17 cellular contexts compared by ENCODE assay signal in the genomic region with DNA sequence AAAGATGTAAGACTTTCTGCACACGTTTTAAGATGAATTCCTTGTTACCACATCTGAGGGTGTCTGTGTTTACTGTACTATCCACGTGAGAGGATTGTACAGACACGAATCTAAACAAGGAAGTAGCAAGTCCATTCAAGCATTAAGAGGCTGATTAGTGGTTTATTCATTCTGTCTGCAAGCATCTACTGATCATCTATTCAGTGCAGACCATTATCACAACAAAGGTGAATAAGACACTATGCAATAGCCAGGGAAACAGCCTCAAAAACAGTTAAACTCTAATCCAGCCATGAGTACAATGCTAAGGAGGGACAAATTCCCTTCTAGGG.
DNase-seq lines count a peak whose midpoint lies in the region; ATAC-seq, FAIRE-seq and TF ChIP-seq lines count a peak whose summit lies in the region.
"Had no signal": no experiment of that assay in that cellular context is flagged by ENCODE, and none has a peak within 500 bp of the region (broad histone marks: within the 10 kb centered on the region; RNA-seq: fewer than 3 reads in every experiment).

No MANE protein-coding gene starts in this region.

- H3K27me3 ChIP-seq in GM12878 (replicated peaks in 1 of 2; ENCODE audit: control insufficient read depth in 2 of 2, insufficient read depth in 2 of 2, low read length in 1 of 2) = no peaks in the 10 kb centered on the region
- H3K27me3 ChIP-seq in SJCRH30 = no peaks in the 10 kb centered on the region

- H3K27ac ChIP-seq in GM12878 (ENCODE audit: control insufficient read depth, insufficient read depth) = no peak overlapping the region
- no peak overlapping the region for H3K27ac ChIP-seq in SJCRH30
- H3K27ac ChIP-seq: WERI-Rb-1 had no signal

- POLR2A ChIA-PET in GM12878 (lab: Charles Lee) = no interaction called here

- no peaks in the 10 kb centered on the region for H3K36me3 Mint-ChIP-seq in nephron (ENCODE audit: low read depth)

- intact Hi-C loops in GM12878 (cut with micrococcal nuclease; ENCODE audit: unreplicated experiment) (no loop called here), Right ventricle myocardium superior (cut with DNase I) (no loop called here)

- no peak for TF ChIP-seq CTCF in GM12878 (IDR thresholded peaks at IDR 0.05 in 2 of 3, conservative IDR thresholded peaks at IDR 0.05 in 1 of 3; ENCODE audit: control insufficient read depth in 2 of 3, extremely low read depth in 1 of 3, insufficient read depth in 1 of 3, low read depth in 3 of 3, low read length in 3 of 3)
- TF ChIP-seq CTCF in nephron (IDR thresholded peaks at IDR 0.05; ENCODE audit: unreplicated experiment in 3 of 3) = no peak

- RAD21 ChIA-PET in GM12878 (lab: Charles Lee; ENCODE audit: unreplicated experiment) = no interaction called here

- no peaks in the 10 kb centered on the region for H3K9me3 ChIP-seq in GM12878 (replicated peaks; ENCODE audit: control insufficient read depth, insufficient read depth, low read length)
- H3K9me3 ChIP-seq in SJCRH30 (replicated peaks) = no peaks in the 10 kb centered on the region

- H4K20me1 ChIP-seq in GM12878 (ENCODE audit: control insufficient read depth, insufficient read depth) = no peaks in the 10 kb centered on the region

- H3K79me2 ChIP-seq in GM12878 (ENCODE audit: control insufficient read depth, insufficient read depth, low read length) = no peaks in the 10 kb centered on the region

- no peak overlapping the region for H3K9ac ChIP-seq in GM12878 (ENCODE audit: control insufficient read depth, insufficient read depth, low read length)

- peak; percentile 46 for ATAC-seq in HG03354 (IDR thresholded peaks at IDR 0.05; ENCODE audit: poor library complexity, severe bottlenecking, unreplicated experiment)
- ATAC-seq in GM12878 = peak; percentile 86
- no peak for ATAC-seq in Right ventricle myocardium superior (ENCODE audit: poor library complexity)
- ATAC-seq: activated CD8-positive, alpha-beta T cell treated with anti-CD3 and anti-CD28 coated beads, Interleukin-2, amount 10 ng/mL, durations not matched to agents 7 days and 5 days; activated naive CD8-positive, alpha-beta T cell treated with anti-CD3 and anti-CD28 coated beads, Interleukin-2, amount 50 U/mL, for 24 hours had no signal

- peaks cover 29% of the 10 kb centered on the region for H3K4me1 Mint-ChIP-seq in nephron
- H3K4me1 Mint-ChIP-seq: GM23338 had no signal

- no peaks in the 10 kb centered on the region for H3K9me3 Mint-ChIP-seq in nephron
- H3K9me3 Mint-ChIP-seq: activated naive CD8-positive, alpha-beta T cell treated with anti-CD3 and anti-CD28 coated beads, Interleukin-2, amount 50 U/mL, for 24 hours; GM23338 had no signal

- TF ChIP-seq EP300 in GM12878 (IDR thresholded peaks at IDR 0.05; ENCODE audit: borderline replicate concordance in 1 of 2, control insufficient read depth in 1 of 2, low read depth in 2 of 2, low read length in 2 of 2) = no peak

- peak; percentile 24 for FAIRE-seq in GM18507 (lab: Jason Lieb, UNC)
- no peak for FAIRE-seq in GM12878 (lab: Jason Lieb, UNC)
- FAIRE-seq: RCC 7860 had no signal

- peak overlapping the region; percentile 70 to 90 (median 87) for H3K27ac Mint-ChIP-seq in nephron
- H3K27ac Mint-ChIP-seq: activated CD8-positive, alpha-beta T cell treated with anti-CD3 and anti-CD28 coated beads, Interleukin-2, amount 10 ng/mL, durations not matched to agents 7 days and 5 days; activated naive CD8-positive, alpha-beta T cell treated with anti-CD3 and anti-CD28 coated beads, Interleukin-2, amount 50 U/mL, for 24 hours; GM23338 had no signal

- H2AFZ ChIP-seq in GM12878 (ENCODE audit: control insufficient read depth, low read depth, low read length) = no peak overlapping the region; the same call in none of the 2 replicates
- H2AFZ ChIP-seq: GM23338 had no signal

- in situ Hi-C loops in GM12878 (cut with MboI) = no loop called here

- no TSS peak for BruUV-seq in GM12878 (replicated peaks; lab: Mats Ljungman, UMichigan)

- H3K4me2 ChIP-seq in GM12878 (ENCODE audit: control insufficient read depth, insufficient read depth) = peak overlapping the region; percentile 18
- H3K4me2 ChIP-seq: GM23338 had no signal

- 1% methylated on average over 3 of the region's 3 CpGs for WGBS in GM12878 (ENCODE audit: insufficient coverage, insufficient replicate concordance, low lambda C conversion rate, missing lambda C conversion rate)

- TF ChIP-seq RAD21 in GM12878 (IDR thresholded peaks at IDR 0.05; ENCODE audit: insufficient read depth, low read depth, low read length) = no peak

- DNase-seq in GM18507 (ENCODE audit: extremely low spot score, insufficient read length, low read depth) (no peak), GM12878 (ENCODE audit: low read depth, low spot score) (no peak), Right ventricle myocardium superior (no peak), NCI-H1105 (lab: John Stamatoyannopoulos, UW) (no peak), SJCRH30 (no peak)
- DNase-seq: activated CD8-positive, alpha-beta T cell treated with anti-CD3 and anti-CD28 coated beads, Interleukin-2, amount 10 ng/mL, durations not matched to agents 7 days and 5 days; activated naive CD8-positive, alpha-beta T cell treated with anti-CD3 and anti-CD28 coated beads, Interleukin-2, amount 50 U/mL, for 24 hours; effector memory CD4-positive, alpha-beta T cell; hypothalamus; NCI-H748 treated with DMSO at 0.1 percent for 48 hours; stimulated activated CD4-positive, alpha-beta T cell treated with anti-CD3 and anti-CD28 coated beads, Interleukin-2, amount 100 ng/mL, for 48 hours; SW 1271; WERI-Rb-1 had no signal

- CTCF ChIA-PET in GM12878 (lab: Yijun Ruan, JAX) = no interaction called here

- SMC1A ChIA-PET in GM12878 (lab: Charles Lee; ENCODE audit: uncharacterized antibody, unreplicated experiment) = no interaction called here

- H3K36me3 ChIP-seq in GM12878 (ENCODE audit: control insufficient read depth in 2 of 2, insufficient read depth in 2 of 2, low read length in 1 of 2) = no peaks in the 10 kb centered on the region
- H3K36me3 ChIP-seq in SJCRH30 = no peaks in the 10 kb centered on the region
- H3K36me3 ChIP-seq: WERI-Rb-1 had no signal

- H3K4me1 ChIP-seq in GM12878 (ENCODE audit: control insufficient read depth, insufficient read depth, low read length) = peaks cover 7% of the 10 kb centered on the region
- no peaks in the 10 kb centered on the region for H3K4me1 ChIP-seq in SJCRH30

- no peak overlapping the region for H3K4me3 Mint-ChIP-seq in nephron
- H3K4me3 Mint-ChIP-seq: activated CD8-positive, alpha-beta T cell treated with anti-CD3 and anti-CD28 coated beads, Interleukin-2, amount 10 ng/mL, durations not matched to agents 7 days and 5 days; activated naive CD8-positive, alpha-beta T cell treated with anti-CD3 and anti-CD28 coated beads, Interleukin-2, amount 50 U/mL, for 24 hours; GM23338 had no signal

- peaks cover 7% of the 10 kb centered on the region for H3K27me3 Mint-ChIP-seq in nephron (ENCODE audit: low read depth)
- H3K27me3 Mint-ChIP-seq: activated naive CD8-positive, alpha-beta T cell treated with anti-CD3 and anti-CD28 coated beads, Interleukin-2, amount 50 U/mL, for 24 hours had no signal

- no peak for TF ChIP-seq POLR2A in GM12878 (IDR thresholded peaks at IDR 0.05; ENCODE audit: low read depth, low read length)

- H3K4me3 ChIP-seq in GM12878 (no peak overlapping the region), SJCRH30 (no peak overlapping the region)
- H3K4me3 ChIP-seq: GM23338 had no signal

TF ChIP-seq in GM12878, 131 proteins besides CTCF, POLR2A, EP300 and RAD21 (continues in another document):
- TF ChIP-seq SIX5 (IDR thresholded peaks at IDR 0.05; ENCODE audit: low read depth, low read length, severe bottlenecking) = no peak
- peak; percentile 74 to 85; a peak in 3 of 4 replicates for TF ChIP-seq BHLHE40 (IDR thresholded peaks at IDR 0.05; ENCODE audit: borderline replicate concordance in 1 of 2, low read depth in 2 of 2, low read length in 1 of 2)
- TF ChIP-seq MEF2B (IDR thresholded peaks at IDR 0.05; ENCODE audit: partially characterized antibody, poor library complexity, severe bottlenecking) = no peak
- TF ChIP-seq MTA3 (IDR thresholded peaks at IDR 0.05; ENCODE audit: borderline replicate concordance, low read length) = no peak
- no peak for TF ChIP-seq POLR2AphosphoS2 (IDR thresholded peaks at IDR 0.05; ENCODE audit: low read depth, low read length)
- peak; percentile 60; the same call in 1 of the 2 replicates for TF ChIP-seq TCF7 (IDR thresholded peaks at IDR 0.05; ENCODE audit: borderline replicate concordance)
- TF ChIP-seq FOXM1 (IDR thresholded peaks at IDR 0.05; ENCODE audit: low read depth, low read length) = peak; percentile 25; the same call in 1 of the 2 replicates
- TF ChIP-seq REST (IDR thresholded peaks at IDR 0.05; ENCODE audit: low read depth, low read length) = no peak
- TF ChIP-seq IKZF2 (IDR thresholded peaks at IDR 0.05) = 0 out of 4 replicates have a peak, but pooled peaks of 1 of the 2 experiments have one; percentile 5
- TF ChIP-seq ZNF384 (IDR thresholded peaks at IDR 0.05; ENCODE audit: borderline replicate concordance, low read depth, low read length) = no peak
- TF ChIP-seq SP1 (IDR thresholded peaks at IDR 0.05; ENCODE audit: low read depth, low read length) = no peak
- TF ChIP-seq ASH2L (IDR thresholded peaks at IDR 0.05; ENCODE audit: borderline replicate concordance, low read depth) = no peak
- no peak for TF ChIP-seq PAX5 (IDR thresholded peaks at IDR 0.05; ENCODE audit: borderline replicate concordance, low read depth, low read length)
